Comparison of ENCODE assay signal across 1 cellular context in the genomic region with DNA sequence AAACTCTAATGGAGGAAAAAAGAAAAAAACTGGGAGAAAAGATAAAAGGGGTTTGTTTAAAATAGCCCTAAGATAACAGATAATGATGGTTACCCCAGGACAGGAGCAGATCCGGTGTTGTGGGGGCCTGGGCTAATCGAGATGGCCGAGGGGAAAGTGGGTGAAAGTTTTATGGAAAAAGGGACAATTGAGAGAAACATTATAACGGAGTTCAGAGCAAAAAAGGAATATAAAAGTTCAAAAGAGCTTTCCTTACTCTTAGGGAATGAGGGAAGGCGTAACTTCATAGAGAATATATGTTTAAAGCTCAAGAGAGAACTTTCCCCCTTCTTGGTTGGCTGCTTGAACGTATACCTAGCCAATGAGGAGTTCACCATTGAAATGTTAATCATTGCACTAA.
TF ChIP-seq lines count a peak whose summit lies in the region.

No MANE protein-coding gene starts in this region.

TF ChIP-seq in liver, 16 proteins besides CTCF, POLR2A, EP300 and RAD21 (continued from another document):
- TF ChIP-seq, protein P1, sequence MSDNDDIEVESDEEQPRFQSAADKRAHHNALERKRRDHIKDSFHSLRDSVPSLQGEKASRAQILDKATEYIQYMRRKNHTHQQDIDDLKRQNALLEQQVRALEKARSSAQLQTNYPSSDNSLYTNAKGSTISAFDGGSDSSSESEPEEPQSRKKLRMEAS (IDR thresholded peaks at IDR 0.05) = no peak
- no peak for TF ChIP-seq HNF4A (conservative IDR thresholded peaks at IDR 0.05)
- no peak for TF ChIP-seq FOXA1 (IDR thresholded peaks at IDR 0.05)
- TF ChIP-seq NR2F2 (IDR thresholded peaks at IDR 0.05) = no peak
- no peak for TF ChIP-seq GABPA (IDR thresholded peaks at IDR 0.05 in 1 of 2, conservative IDR thresholded peaks at IDR 0.05 in 1 of 2)
- TF ChIP-seq, protein P2, sequence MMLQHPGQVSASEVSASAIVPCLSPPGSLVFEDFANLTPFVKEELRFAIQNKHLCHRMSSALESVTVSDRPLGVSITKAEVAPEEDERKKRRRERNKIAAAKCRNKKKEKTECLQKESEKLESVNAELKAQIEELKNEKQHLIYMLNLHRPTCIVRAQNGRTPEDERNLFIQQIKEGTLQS (IDR thresholded peaks at IDR 0.05) = no peak
- TF ChIP-seq, protein P3, sequence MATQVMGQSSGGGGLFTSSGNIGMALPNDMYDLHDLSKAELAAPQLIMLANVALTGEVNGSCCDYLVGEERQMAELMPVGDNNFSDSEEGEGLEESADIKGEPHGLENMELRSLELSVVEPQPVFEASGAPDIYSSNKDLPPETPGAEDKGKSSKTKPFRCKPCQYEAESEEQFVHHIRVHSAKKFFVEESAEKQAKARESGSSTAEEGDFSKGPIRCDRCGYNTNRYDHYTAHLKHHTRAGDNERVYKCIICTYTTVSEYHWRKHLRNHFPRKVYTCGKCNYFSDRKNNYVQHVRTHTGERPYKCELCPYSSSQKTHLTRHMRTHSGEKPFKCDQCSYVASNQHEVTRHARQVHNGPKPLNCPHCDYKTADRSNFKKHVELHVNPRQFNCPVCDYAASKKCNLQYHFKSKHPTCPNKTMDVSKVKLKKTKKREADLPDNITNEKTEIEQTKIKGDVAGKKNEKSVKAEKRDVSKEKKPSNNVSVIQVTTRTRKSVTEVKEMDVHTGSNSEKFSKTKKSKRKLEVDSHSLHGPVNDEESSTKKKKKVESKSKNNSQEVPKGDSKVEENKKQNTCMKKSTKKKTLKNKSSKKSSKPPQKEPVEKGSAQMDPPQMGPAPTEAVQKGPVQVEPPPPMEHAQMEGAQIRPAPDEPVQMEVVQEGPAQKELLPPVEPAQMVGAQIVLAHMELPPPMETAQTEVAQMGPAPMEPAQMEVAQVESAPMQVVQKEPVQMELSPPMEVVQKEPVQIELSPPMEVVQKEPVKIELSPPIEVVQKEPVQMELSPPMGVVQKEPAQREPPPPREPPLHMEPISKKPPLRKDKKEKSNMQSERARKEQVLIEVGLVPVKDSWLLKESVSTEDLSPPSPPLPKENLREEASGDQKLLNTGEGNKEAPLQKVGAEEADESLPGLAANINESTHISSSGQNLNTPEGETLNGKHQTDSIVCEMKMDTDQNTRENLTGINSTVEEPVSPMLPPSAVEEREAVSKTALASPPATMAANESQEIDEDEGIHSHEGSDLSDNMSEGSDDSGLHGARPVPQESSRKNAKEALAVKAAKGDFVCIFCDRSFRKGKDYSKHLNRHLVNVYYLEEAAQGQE (IDR thresholded peaks at IDR 0.05) = no peak
- TF ChIP-seq TAF1 (conservative IDR thresholded peaks at IDR 0.05) = no peak
- TF ChIP-seq JUND (IDR thresholded peaks at IDR 0.05) = no peak
